Comparison of ENCODE assay signal across 1 cellular context in the genomic region with DNA sequence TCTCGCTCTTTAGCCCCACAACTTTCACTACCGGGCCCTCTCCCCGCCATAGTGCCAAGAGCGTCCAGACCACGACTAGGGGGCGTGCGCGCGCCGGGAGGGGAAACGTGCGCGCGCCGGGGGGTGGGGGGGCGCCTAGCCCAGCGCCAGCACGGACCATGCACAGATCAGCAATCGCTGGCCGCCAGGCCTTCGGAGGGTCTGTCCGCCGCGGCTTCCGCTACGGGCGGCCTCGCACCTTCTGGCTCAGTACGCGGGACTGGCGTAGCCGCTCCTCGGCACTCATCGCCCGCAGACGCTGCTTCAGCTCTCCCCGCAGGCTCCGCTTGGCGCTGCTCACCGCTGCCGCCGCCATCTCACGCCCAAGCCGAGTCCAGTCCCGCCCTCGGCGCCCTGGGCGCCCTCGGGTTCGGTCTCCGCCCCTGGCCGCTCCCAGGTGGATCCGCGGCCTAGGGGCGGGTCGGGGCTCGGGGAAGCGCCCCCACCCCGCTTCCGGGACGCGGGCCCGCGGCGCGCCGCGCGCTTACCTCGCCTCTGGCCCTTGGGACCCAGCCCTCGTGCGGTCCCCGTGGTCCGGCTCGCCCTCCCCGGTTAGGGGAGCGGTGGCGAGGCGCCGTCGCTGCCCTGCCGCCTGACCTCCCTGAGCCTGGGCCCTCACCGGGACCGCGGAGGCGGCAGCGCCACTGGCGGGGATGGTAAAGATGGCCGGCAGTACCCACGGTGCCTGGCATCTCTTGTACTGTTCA.
TF ChIP-seq lines count a peak whose summit lies in the region.

Gene MTHFS (minus strand): TSS at position 381 of the 746 bp plus-strand sequence. CDS start 26 bp downstream, at position 355.

TF ChIP-seq in HepG2, 621 proteins besides CTCF, POLR2A, EP300 and RAD21 (continued from another document and continues in another):
- TF ChIP-seq, protein P1, sequence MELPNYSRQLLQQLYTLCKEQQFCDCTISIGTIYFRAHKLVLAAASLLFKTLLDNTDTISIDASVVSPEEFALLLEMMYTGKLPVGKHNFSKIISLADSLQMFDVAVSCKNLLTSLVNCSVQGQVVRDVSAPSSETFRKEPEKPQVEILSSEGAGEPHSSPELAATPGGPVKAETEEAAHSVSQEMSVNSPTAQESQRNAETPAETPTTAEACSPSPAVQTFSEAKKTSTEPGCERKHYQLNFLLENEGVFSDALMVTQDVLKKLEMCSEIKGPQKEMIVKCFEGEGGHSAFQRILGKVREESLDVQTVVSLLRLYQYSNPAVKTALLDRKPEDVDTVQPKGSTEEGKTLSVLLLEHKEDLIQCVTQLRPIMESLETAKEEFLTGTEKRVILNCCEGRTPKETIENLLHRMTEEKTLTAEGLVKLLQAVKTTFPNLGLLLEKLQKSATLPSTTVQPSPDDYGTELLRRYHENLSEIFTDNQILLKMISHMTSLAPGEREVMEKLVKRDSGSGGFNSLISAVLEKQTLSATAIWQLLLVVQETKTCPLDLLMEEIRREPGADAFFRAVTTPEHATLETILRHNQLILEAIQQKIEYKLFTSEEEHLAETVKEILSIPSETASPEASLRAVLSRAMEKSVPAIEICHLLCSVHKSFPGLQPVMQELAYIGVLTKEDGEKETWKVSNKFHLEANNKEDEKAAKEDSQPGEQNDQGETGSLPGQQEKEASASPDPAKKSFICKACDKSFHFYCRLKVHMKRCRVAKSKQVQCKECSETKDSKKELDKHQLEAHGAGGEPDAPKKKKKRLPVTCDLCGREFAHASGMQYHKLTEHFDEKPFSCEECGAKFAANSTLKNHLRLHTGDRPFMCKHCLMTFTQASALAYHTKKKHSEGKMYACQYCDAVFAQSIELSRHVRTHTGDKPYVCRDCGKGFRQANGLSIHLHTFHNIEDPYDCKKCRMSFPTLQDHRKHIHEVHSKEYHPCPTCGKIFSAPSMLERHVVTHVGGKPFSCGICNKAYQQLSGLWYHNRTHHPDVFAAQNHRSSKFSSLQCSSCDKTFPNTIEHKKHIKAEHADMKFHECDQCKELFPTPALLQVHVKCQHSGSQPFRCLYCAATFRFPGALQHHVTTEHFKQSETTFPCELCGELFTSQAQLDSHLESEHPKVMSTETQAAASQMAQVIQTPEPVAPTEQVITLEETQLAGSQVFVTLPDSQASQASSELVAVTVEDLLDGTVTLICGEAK (IDR thresholded peaks at IDR 0.05): no peak
- TF ChIP-seq, protein P1 (CRISPR knock-in tag; IDR thresholded peaks at IDR 0.05): peak; percentile 79
- TF ChIP-seq, protein P2, sequence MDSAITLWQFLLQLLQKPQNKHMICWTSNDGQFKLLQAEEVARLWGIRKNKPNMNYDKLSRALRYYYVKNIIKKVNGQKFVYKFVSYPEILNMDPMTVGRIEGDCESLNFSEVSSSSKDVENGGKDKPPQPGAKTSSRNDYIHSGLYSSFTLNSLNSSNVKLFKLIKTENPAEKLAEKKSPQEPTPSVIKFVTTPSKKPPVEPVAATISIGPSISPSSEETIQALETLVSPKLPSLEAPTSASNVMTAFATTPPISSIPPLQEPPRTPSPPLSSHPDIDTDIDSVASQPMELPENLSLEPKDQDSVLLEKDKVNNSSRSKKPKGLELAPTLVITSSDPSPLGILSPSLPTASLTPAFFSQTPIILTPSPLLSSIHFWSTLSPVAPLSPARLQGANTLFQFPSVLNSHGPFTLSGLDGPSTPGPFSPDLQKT (CRISPR knock-in tag; IDR thresholded peaks at IDR 0.05; ENCODE audit: borderline replicate concordance): peak; percentile 72; the same call in 1 of the 2 replicates
- 0 out of 2 replicates have a peak, but pooled peaks have one; percentile 62 for TF ChIP-seq ZNF879 (CRISPR knock-in tag; IDR thresholded peaks at IDR 0.05)
- 0 out of 2 replicates have a peak, but pooled peaks have one; percentile 65 for TF ChIP-seq TRIM24 (CRISPR knock-in tag; IDR thresholded peaks at IDR 0.05)
- no peak; the same call in 1 of the 2 replicates for TF ChIP-seq ZNF543 (CRISPR knock-in tag; IDR thresholded peaks at IDR 0.05)
- 0 out of 4 replicates have a peak, but pooled peaks of 1 of the 2 experiments have one; percentile 39 for TF ChIP-seq NR2F1 (CRISPR knock-in tag; IDR thresholded peaks at IDR 0.05)
- no peak for TF ChIP-seq RFX1 (IDR thresholded peaks at IDR 0.05)
- TF ChIP-seq PCBP1 (IDR thresholded peaks at IDR 0.05; ENCODE audit: borderline replicate concordance, low read depth, low read length): 0 out of 2 replicates have a peak, but pooled peaks have one; percentile 69
- no peak for TF ChIP-seq ARNTL (CRISPR knock-in tag; IDR thresholded peaks at IDR 0.05)
- TF ChIP-seq DNMT3B (CRISPR knock-in tag; conservative IDR thresholded peaks at IDR 0.05): peak; percentile 79; the same call in 1 of the 2 replicates
- TF ChIP-seq ZNF609 (CRISPR knock-in tag; IDR thresholded peaks at IDR 0.05; ENCODE audit: borderline replicate concordance): peak; percentile 61; the same call in 1 of the 2 replicates
- TF ChIP-seq SAP130 (CRISPR knock-in tag; IDR thresholded peaks at IDR 0.05; ENCODE audit: low read depth): peak; percentile 85
- no peak for TF ChIP-seq ZNF256 (CRISPR knock-in tag; conservative IDR thresholded peaks at IDR 0.05)
- TF ChIP-seq ZNF883 (CRISPR knock-in tag; IDR thresholded peaks at IDR 0.05; ENCODE audit: not compliant biosample characterization): peak; percentile 95
- TF ChIP-seq TBP (CRISPR knock-in tag; IDR thresholded peaks at IDR 0.05): no peak
- TF ChIP-seq KLF12 (CRISPR knock-in tag; IDR thresholded peaks at IDR 0.05; ENCODE audit: borderline replicate concordance): peak; percentile 96
- TF ChIP-seq ZKSCAN1 (IDR thresholded peaks at IDR 0.05; ENCODE audit: low read length): no peak
- 0 out of 2 replicates have a peak, but pooled peaks have one; percentile 25 for TF ChIP-seq MIXL1 (CRISPR knock-in tag; IDR thresholded peaks at IDR 0.05)
- TF ChIP-seq BRF2 (CRISPR knock-in tag; IDR thresholded peaks at IDR 0.05): peak; percentile 76; the same call in 1 of the 2 replicates
- TF ChIP-seq, protein P3, sequence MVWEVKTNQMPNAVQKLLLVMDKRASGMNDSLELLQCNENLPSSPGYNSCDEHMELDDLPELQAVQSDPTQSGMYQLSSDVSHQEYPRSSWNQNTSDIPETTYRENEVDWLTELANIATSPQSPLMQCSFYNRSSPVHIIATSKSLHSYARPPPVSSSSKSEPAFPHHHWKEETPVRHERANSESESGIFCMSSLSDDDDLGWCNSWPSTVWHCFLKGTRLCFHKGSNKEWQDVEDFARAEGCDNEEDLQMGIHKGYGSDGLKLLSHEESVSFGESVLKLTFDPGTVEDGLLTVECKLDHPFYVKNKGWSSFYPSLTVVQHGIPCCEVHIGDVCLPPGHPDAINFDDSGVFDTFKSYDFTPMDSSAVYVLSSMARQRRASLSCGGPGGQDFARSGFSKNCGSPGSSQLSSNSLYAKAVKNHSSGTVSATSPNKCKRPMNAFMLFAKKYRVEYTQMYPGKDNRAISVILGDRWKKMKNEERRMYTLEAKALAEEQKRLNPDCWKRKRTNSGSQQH (CRISPR knock-in tag; IDR thresholded peaks at IDR 0.05; ENCODE audit: low read depth): no peak
- peak; percentile 82 for TF ChIP-seq YY1 (IDR thresholded peaks at IDR 0.05; ENCODE audit: insufficient read depth, insufficient replicate concordance, low read depth, low read length)
- TF ChIP-seq, protein P4, sequence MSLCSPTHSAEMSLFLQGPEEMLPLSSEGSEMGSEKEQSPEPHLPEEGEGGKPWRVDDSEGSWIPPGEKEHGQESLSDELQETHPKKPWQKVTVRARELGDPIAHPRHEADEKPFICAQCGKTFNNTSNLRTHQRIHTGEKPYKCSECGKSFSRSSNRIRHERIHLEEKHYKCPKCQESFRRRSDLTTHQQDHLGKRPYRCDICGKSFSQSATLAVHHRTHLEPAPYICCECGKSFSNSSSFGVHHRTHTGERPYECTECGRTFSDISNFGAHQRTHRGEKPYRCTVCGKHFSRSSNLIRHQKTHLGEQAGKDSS (CRISPR knock-in tag; IDR thresholded peaks at IDR 0.05; ENCODE audit: borderline replicate concordance, low read depth): no peak
- TF ChIP-seq SMC3 (IDR thresholded peaks at IDR 0.05; ENCODE audit: low read length): no peak
- TF ChIP-seq KDM6A (CRISPR knock-in tag; IDR thresholded peaks at IDR 0.05; ENCODE audit: low read depth): no peak
- TF ChIP-seq ZNF431 (CRISPR knock-in tag; IDR thresholded peaks at IDR 0.05; ENCODE audit: borderline replicate concordance, low read depth): 0 out of 2 replicates have a peak, but pooled peaks have one; percentile 51
- TF ChIP-seq STAT6 (CRISPR knock-in tag; IDR thresholded peaks at IDR 0.05; ENCODE audit: borderline replicate concordance): no peak
- no peak for TF ChIP-seq GLI4 (CRISPR knock-in tag; IDR thresholded peaks at IDR 0.05; ENCODE audit: borderline replicate concordance)
- TF ChIP-seq CENPX (CRISPR knock-in tag; IDR thresholded peaks at IDR 0.05): no peak
- peak; percentile 10; the same call in 1 of the 2 replicates for TF ChIP-seq CREBL2 (CRISPR knock-in tag; IDR thresholded peaks at IDR 0.05; ENCODE audit: borderline replicate concordance)
